Comparison of ENCODE assay signal across 16 cellular contexts in genomic region chr7:66948480-66949109, GRCh38. TPM values are rescaled to one million over a fixed set of nuclear protein-coding genes. Genes with fewer than 3 reads are reported as not detected.
DNase-seq lines count a peak whose midpoint lies in the region; TF ChIP-seq lines count a peak whose summit lies in the region.
"Had no signal": no experiment of that assay in that cellular context is flagged by ENCODE, and none has a peak within 500 bp of the region (broad histone marks: within the 10 kb centered on the region; RNA-seq: fewer than 3 reads in every experiment).

No MANE protein-coding gene starts in this region.

- H3K27ac ChIP-seq in 22Rv1 (no peak overlapping the region), HEK293 (ENCODE audit: extremely low read depth, low read depth, low read length) (no peak overlapping the region), OCI-LY3 (ENCODE audit: low read length) (no peak overlapping the region), esophagus muscularis mucosa (replicated peaks in 1 of 4) (no peak overlapping the region)
- H3K27ac ChIP-seq: A549 had no signal

- H3K27me3 ChIP-seq in OCI-LY3 (ENCODE audit: low read depth, low read length) = no peaks in the 10 kb centered on the region
- H3K27me3 ChIP-seq in esophagus muscularis mucosa = no peaks in the 10 kb centered on the region

- peaks cover 63 to 66% of the 10 kb centered on the region in 2 experiments for H3K36me3 ChIP-seq in HEK293 (ENCODE audit: control insufficient read depth in 2 of 2, insufficient read depth in 1 of 2, low read length in 2 of 2)
- peaks cover 46% of the 10 kb centered on the region for H3K36me3 ChIP-seq in OCI-LY3 (replicated peaks; ENCODE audit: low read depth, low read length)
- H3K36me3 ChIP-seq in esophagus muscularis mucosa = peaks cover 80 to 100% (median 94%) of the 10 kb centered on the region in 4 donors

- no peaks in the 10 kb centered on the region for H4K20me1 ChIP-seq in OCI-LY3 (ENCODE audit: insufficient read depth, low read length)

- H3K4me3 ChIP-seq in HEK293 (ENCODE audit: low read depth, low read length) (no peak overlapping the region), OCI-LY3 (ENCODE audit: low read length) (no peak overlapping the region), foreskin fibroblast (ENCODE audit: low read depth in 1 of 2, low read length in 2 of 2) (no peak overlapping the region), esophagus muscularis mucosa (no peak overlapping the region)
- H3K4me3 ChIP-seq: A549, HAP-1 had no signal

- H3K9ac ChIP-seq in OCI-LY3 (ENCODE audit: low read length) = no peak overlapping the region

- H3K79me2 ChIP-seq in OCI-LY3 (ENCODE audit: low read length) = peaks cover 6% of the 10 kb centered on the region; the same call in 1 of the 2 replicates

- H3K4me1 ChIP-seq in HEK293 (ENCODE audit: control insufficient read depth, insufficient read depth, low read length) (no peaks in the 10 kb centered on the region), OCI-LY3 (ENCODE audit: low read length) (no peaks in the 10 kb centered on the region), esophagus muscularis mucosa (no peaks in the 10 kb centered on the region)
- H3K4me1 ChIP-seq: HAP-1 had no signal

- POLR2A ChIA-PET in HEK293 (lab: Yijun Ruan, JAX) = no interaction called here

- CTCF ChIA-PET in HEK293 (lab: Yijun Ruan, JAX) = interaction anchor here (0.7 kb wide), 1 partner anchor 26 kb away, joined by 3 read pairs; no protein-coding TSS in a partner anchor

- peak; percentile 26 for TF ChIP-seq CTCF in 22Rv1 (IDR thresholded peaks at IDR 0.05)
- no peak for TF ChIP-seq CTCF in HEK293 (tag by site-specific recombination; IDR thresholded peaks at IDR 0.05)
- TF ChIP-seq CTCF in OCI-LY3 (IDR thresholded peaks at IDR 0.05; ENCODE audit: low read depth, low read length) = peak; percentile 13; the same call in 1 of the 2 replicates
- peak; percentile 3 for TF ChIP-seq CTCF in foreskin fibroblast (IDR thresholded peaks at IDR 0.05; ENCODE audit: low read depth, low read length)
- TF ChIP-seq CTCF in esophagus muscularis mucosa (IDR thresholded peaks at IDR 0.05) = no peak

- no peak overlapping the region for H2AFZ ChIP-seq in OCI-LY3 (ENCODE audit: low read depth, low read length)

- intact Hi-C loops in esophagus muscularis mucosa (cut with DNase I) = no loop called here

- WGBS in esophagus muscularis mucosa = 89% methylated on average over 19 of the region's 19 CpGs

- TF ChIP-seq POLR2A in esophagus muscularis mucosa (IDR thresholded peaks at IDR 0.05; ENCODE audit: low read depth) = no peak

- H3K9me3 ChIP-seq in HEK293 (ENCODE audit: control insufficient read depth, insufficient read depth, low read depth, low read length) (no peaks in the 10 kb centered on the region), OCI-LY3 (ENCODE audit: insufficient read depth, low read length) (no peaks in the 10 kb centered on the region), esophagus muscularis mucosa (no peaks in the 10 kb centered on the region)
- H3K9me3 ChIP-seq: A549, HAP-1 had no signal

- TF ChIP-seq EP300 in esophagus muscularis mucosa (IDR thresholded peaks at IDR 0.05) = no peak

- DNase-seq in foreskin fibroblast = no peak
- no peak for DNase-seq in esophagus muscularis mucosa (ENCODE audit: extremely low spot score)
- no peak for DNase-seq in NOMO-1 treated with DMSO at 0.1 percent for 48 hours (lab: John Stamatoyannopoulos, UW; ENCODE audit: unreplicated experiment)
- no peak for DNase-seq in OCI-M1 (lab: John Stamatoyannopoulos, UW)
- DNase-seq: CD8-positive, alpha-beta T cell; COR-L47; DMS153; DMS79 treated with DMSO at 0.1 percent for 48 hours; EL; HFFc6; IMR-90 had no signal

- H3K4me2 ChIP-seq in OCI-LY3 (ENCODE audit: low read length) = no peak overlapping the region
- H3K4me2 ChIP-seq: A549 had no signal

TF ChIP-seq in HEK293, 187 proteins besides CTCF, POLR2A, EP300 and RAD21:
- TF ChIP-seq ZNF610 (tag by site-specific recombination; IDR thresholded peaks at IDR 0.05; ENCODE audit: borderline replicate concordance) = no peak
- TF ChIP-seq ZNF10 (tag by site-specific recombination; IDR thresholded peaks at IDR 0.05) = peak; percentile 86

RNA-seq across cellular contexts. Expression of gene TMEM248, which starts 27.6 kb away (rescaled TPM):
- total RNA-seq in esophagus muscularis mucosa = 100 to 1,000 TPM in 2 of 4 donors, 10 to 100 TPM in 2; 87.6 to 113 (median 99.7) TPM

RNA-seq across cellular contexts. Expression of gene SBDS, which starts 46.8 kb away (rescaled TPM):
- total RNA-seq in esophagus muscularis mucosa = 100 to 1,000 TPM; 198 to 293 (median 264) TPM

RNA-seq across cellular contexts. Expression of gene TYW1, which starts 48.0 kb away (rescaled TPM):
- 10 to 100 TPM; 10.7 to 14.2 (median 13.0) TPM for total RNA-seq in esophagus muscularis mucosa

Comparison
In these comparisons a context has a peak if more than half of its experiments do, and no peak if none do; other contexts are left out.
1. CTCF ChIP-seq: peak in 22Rv1 (single experiment), OCI-LY3 (single experiment) and foreskin fibroblast (single experiment); none in HEK293 (single experiment) and esophagus muscularis mucosa (0 of 3).